8 cellular contexts compared by ENCODE assay signal in the genomic region with DNA sequence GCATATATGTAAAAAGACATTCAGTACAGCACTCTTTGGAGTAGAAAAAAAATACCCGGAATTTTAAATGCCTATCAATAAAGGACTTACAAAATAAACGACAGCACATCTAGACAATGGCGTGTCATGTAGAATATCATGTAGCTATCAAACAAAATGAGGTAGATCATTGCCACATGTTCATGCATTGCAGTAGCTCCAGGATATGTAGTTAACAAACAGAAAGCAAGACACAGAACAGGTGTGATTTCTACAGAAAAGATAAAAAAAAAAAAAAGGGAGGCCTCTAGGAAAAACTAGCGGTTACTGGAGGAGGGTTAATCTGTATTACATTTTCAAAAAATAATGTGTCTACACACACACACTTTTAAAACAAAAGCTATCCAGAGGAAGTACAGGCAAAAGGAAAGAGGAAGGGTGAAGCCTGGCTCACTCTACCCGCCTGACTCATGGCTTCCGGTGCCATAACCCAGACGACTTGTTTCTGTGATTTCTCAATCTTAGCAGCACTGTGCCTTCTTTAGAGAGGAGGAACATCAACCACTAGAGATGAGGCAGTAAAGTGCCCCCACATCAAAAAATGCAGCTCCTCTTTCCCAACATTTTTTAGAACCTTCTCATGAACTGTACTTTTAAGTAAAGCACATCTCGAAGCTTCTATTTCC. TPM values are rescaled to one million over a fixed set of nuclear protein-coding genes. Genes with fewer than 3 reads are reported as not detected.
DNase-seq lines count a peak whose midpoint lies in the region; ATAC-seq lines count a peak whose summit lies in the region.

No MANE protein-coding gene starts in this region.

- intact Hi-C loops in left ventricle myocardium superior (cut with micrococcal nuclease) = no loop called here

- ATAC-seq in GM18498 (IDR thresholded peaks at IDR 0.05; ENCODE audit: unreplicated experiment) (peak; percentile 98), HG02852 (IDR thresholded peaks at IDR 0.05; ENCODE audit: unreplicated experiment) (peak; percentile 90), left ventricle myocardium superior (peak; percentile 95)

- DNase-seq in OCI-M1 (lab: John Stamatoyannopoulos, UW) (peak; percentile 75), left ventricle myocardium superior (peak; percentile 66), NCI-H1417 (lab: John Stamatoyannopoulos, UW) (no peak), NCI-H1048 (lab: John Stamatoyannopoulos, UW) (no peak)
- peak; percentile 25 for DNase-seq in activated gamma-delta T cell treated with anti-CD3 and anti-CD28 coated beads, Interleukin-2, amount 50 U/mL, for 16 hours (ENCODE audit: low read depth)
- peak; percentile 30 to 43 for DNase-seq in stimulated activated CD4-positive, alpha-beta T cell treated with anti-CD3 and anti-CD28 coated beads, Interleukin-15, amount 100 ng/mL, for 48 hours (ENCODE audit: low read depth in 2 of 2)

RNA-seq across cellular contexts. Expression of gene KCTD12, which starts 6.9 kb away (rescaled TPM):
- total RNA-seq in left ventricle myocardium superior = 39.6 TPM

Comparison
In these comparisons a context has a peak if more than half of its experiments do, and no peak if none do; other contexts are left out.
1. DNase-seq: peak in OCI-M1 (single experiment), activated gamma-delta T cell treated with anti-CD3 and anti-CD28 coated beads, Interleukin-2, amount 50 U/mL, for 16 hours (single experiment), left ventricle myocardium superior (single experiment) and stimulated activated CD4-positive, alpha-beta T cell treated with anti-CD3 and anti-CD28 coated beads, Interleukin-15, amount 100 ng/mL, for 48 hours (2 of 2); none in NCI-H1417 (0 of 3) and NCI-H1048 (single experiment).
2. Peak in every context shown above with its lines, with median percentiles within 50 percentile points of each other: ATAC-seq.